ENCODE assay signal across 8 cellular contexts in the genomic region with DNA sequence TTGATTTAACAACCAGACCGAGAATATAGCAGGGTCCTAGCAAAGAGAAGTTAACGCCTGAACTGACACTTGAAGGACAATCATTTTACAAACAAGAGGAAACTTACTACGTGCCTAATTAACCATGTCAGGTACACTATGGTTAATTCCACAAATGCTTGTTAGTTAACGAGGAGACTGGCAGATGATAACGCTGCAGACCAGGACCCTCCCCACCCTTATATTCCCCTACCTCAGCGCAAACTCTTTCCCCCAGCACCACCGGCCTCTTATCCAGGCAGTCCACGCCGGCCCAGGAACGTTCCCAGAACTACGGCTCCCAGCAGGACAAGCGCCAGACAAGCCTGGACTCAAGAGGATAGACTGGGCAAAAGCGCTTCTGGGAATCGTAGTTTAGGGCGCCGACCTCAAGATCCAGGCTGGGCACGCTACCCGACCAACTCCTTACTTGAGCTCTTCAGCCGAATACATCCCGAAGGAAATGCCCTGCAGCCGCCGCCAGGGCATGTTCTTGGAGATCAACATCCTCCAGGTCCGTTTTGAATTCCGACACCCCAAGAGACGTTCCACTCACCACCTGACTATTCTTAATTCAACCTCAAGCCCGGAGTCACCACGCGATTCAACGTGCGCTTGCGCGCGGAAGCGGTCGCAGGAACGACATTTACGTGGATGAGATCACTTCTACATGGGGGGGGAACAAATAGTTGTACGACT. TPM values are rescaled to one million over a fixed set of nuclear protein-coding genes. Genes with fewer than 3 reads are reported as not detected.
A peak's percentile ranks its signal among the peaks of the same experiment; 100 is the strongest.
DNase-seq lines count a peak whose midpoint lies in the region; ATAC-seq and TF ChIP-seq lines count a peak whose summit lies in the region.

A gene (minus strand): TSS at position 635 of the 717 bp plus-strand sequence. CDS start 110 bp downstream, at position 525.

- no peak within 1 kb of the TSS for H3K23ac ChIP-seq in H9 (ENCODE audit: insufficient read length, low read depth, low read length)

- H4K20me1 ChIP-seq in H9 (ENCODE audit: control insufficient read depth, insufficient read depth, insufficient read length) (no peaks in the 10 kb centered on the region), neural cell (ENCODE audit: insufficient read depth) (no peaks in the 10 kb centered on the region)

- no peak within 1 kb of the TSS for H3T11ph ChIP-seq in H9 (ENCODE audit: low read length)

- H2BK20ac ChIP-seq in H9 (ENCODE audit: low read depth, low read length, poor library complexity, severe bottlenecking) = no peak within 1 kb of the TSS

- no CpG with 5 or more reads among the region's 38 CpGs for whole genome bisulfite sequencing in H9 (ENCODE audit: extremely low coverage, insufficient read length, low lambda C conversion rate)

- peak within 1 kb of the TSS; percentile 46 for H3K18ac ChIP-seq in H9 (ENCODE audit: insufficient read length, low read depth, low read length)

- H2BK12ac ChIP-seq in H9 (ENCODE audit: insufficient read length, low read depth, low read length) = no peak within 1 kb of the TSS

- H3K4me1 ChIP-seq in H9 (ENCODE audit: insufficient read depth, low read length) = no peaks in the 10 kb centered on the region

- no peak within 1 kb of the TSS for H4K91ac ChIP-seq in H9 (ENCODE audit: insufficient read length, low read depth, low read length)

- H3K79me2 ChIP-seq in H9 (ENCODE audit: insufficient read depth, low read length) (peaks cover 46% of the 10 kb centered on the region; the same call in 1 of the 2 replicates), neural cell (replicated peaks; ENCODE audit: insufficient read depth, low read length) (peaks cover 57% of the 10 kb centered on the region)

- H3K4me1 Mint-ChIP-seq in H9 = peaks cover 22 to 23% of the 10 kb centered on the region in 2 experiments
- H3K4me1 Mint-ChIP-seq in stimulated activated naive CD8-positive, alpha-beta T cell treated with anti-CD3 and anti-CD28 coated beads, Interleukin-15, amount 100 ng/mL, for 72 hours = peaks cover 70% of the 10 kb centered on the region

- no peak within 1 kb of the TSS for H2BK120ac ChIP-seq in H9 (ENCODE audit: low read depth, low read length, poor library complexity, severe bottlenecking)

- no peak within 1 kb of the TSS for H2BK5ac ChIP-seq in H9 (ENCODE audit: insufficient read length, low read length)

- H2AFZ ChIP-seq in H9 (ENCODE audit: low read length) (no peak within 1 kb of the TSS), neural cell (ENCODE audit: low read depth, low read length) (peak within 1 kb of the TSS; percentile 95)

- no peak within 1 kb of the TSS for H3K4ac ChIP-seq in H9 (ENCODE audit: low read depth, low read length)

- H3K79me1 ChIP-seq in H9 (ENCODE audit: insufficient read depth, low read depth, low read length, poor library complexity, severe bottlenecking) = peaks cover 7% of the 10 kb centered on the region

- H3K27ac ChIP-seq in H9 (ENCODE audit: insufficient read length, low read depth, low read length) = peak within 1 kb of the TSS; percentile 6
- peak within 1 kb of the TSS; percentile 69 for H3K27ac ChIP-seq in neural cell (ENCODE audit: low read length)

- peak within 1 kb of the TSS; percentile 94 for H3K9ac ChIP-seq in H9 (ENCODE audit: extremely low read depth, insufficient read length, low read length)
- H3K9ac ChIP-seq in neural cell (ENCODE audit: low read length) = peak within 1 kb of the TSS; percentile 88

- H4K8ac ChIP-seq in H9 (replicated peaks; ENCODE audit: insufficient read length, low read depth, low read length) = no peak within 1 kb of the TSS

- peaks cover 6% of the 10 kb centered on the region for H3K23me2 ChIP-seq in H9 (ENCODE audit: insufficient read length, low read depth, low read length, poor library complexity, severe bottlenecking)

- H3F3A ChIP-seq in neural cell (ENCODE audit: insufficient read depth, low read length, poor library complexity, severe bottlenecking) = no peaks in the 10 kb centered on the region

- H3K4me2 ChIP-seq in H9 (ENCODE audit: insufficient read depth, insufficient read length, low read length) = peak within 1 kb of the TSS; percentile 92
- peak within 1 kb of the TSS; percentile 99 for H3K4me2 ChIP-seq in neural cell (ENCODE audit: low read length)

- peaks cover 20 to 66% (median 58%) of the 10 kb centered on the region in 3 experiments; a peak in 6 of 7 replicates for H3K36me3 Mint-ChIP-seq in H9 (ENCODE audit: insufficient read depth in 1 of 3, low read depth in 3 of 3)

- H3K14ac ChIP-seq in H9 (ENCODE audit: insufficient read depth, low read length) = peak within 1 kb of the TSS; percentile 86

- peak within 1 kb of the TSS; percentile 99 to 100 (median 100) for H3K27ac Mint-ChIP-seq in H9
- peak within 1 kb of the TSS; percentile 100 for H3K27ac Mint-ChIP-seq in stimulated activated naive CD8-positive, alpha-beta T cell treated with anti-CD3 and anti-CD28 coated beads, Interleukin-15, amount 100 ng/mL, for 72 hours

- TF ChIP-seq EP300 in neural cell (conservative IDR thresholded peaks at IDR 0.05; ENCODE audit: poor library complexity, severe bottlenecking) = no peak

- TF ChIP-seq RAD21 in neural cell (conservative IDR thresholded peaks at IDR 0.05) = no peak

- DNase-seq in EH (ENCODE audit: low read depth) (peak; percentile 95), H9 (peak; percentile 93), M059J (ENCODE audit: low read depth) (peak; percentile 93), SIG-M5 (lab: John Stamatoyannopoulos, UW) (peak; percentile 85), fibroblast of villous mesenchyme (ENCODE audit: low read depth) (peak; percentile 96)
- DNase-seq in activated effector memory CD4-positive, alpha-beta T cell treated with anti-CD3 and anti-CD28 coated beads, Interleukin-2, amount 50 U/mL, for 16 hours = peak; percentile 94
- peak; percentile 85 to 89 for DNase-seq in stimulated activated naive CD8-positive, alpha-beta T cell treated with anti-CD3 and anti-CD28 coated beads, Interleukin-15, amount 100 ng/mL, for 72 hours

- H3K9me3 ChIP-seq in H9 (ENCODE audit: control insufficient read depth, low read depth, low read length) (no peaks in the 10 kb centered on the region), neural cell (ENCODE audit: low read length) (no peaks in the 10 kb centered on the region)

- H2BK15ac ChIP-seq in H9 (ENCODE audit: low read depth, low read length) = no peak within 1 kb of the TSS

- no peaks in the 10 kb centered on the region for H3K9me2 ChIP-seq in neural cell (ENCODE audit: insufficient read depth, low read length)

- H3K4me3 ChIP-seq in fibroblast of villous mesenchyme (ENCODE audit: low read depth, low read length) (peak within 1 kb of the TSS; percentile 80), neural cell (ENCODE audit: low read length) (peak within 1 kb of the TSS; percentile 85)

- H3K36me3 ChIP-seq in neural cell (ENCODE audit: insufficient read depth, low read length) = no peaks in the 10 kb centered on the region

- H4K5ac ChIP-seq in H9 (ENCODE audit: insufficient read length, low read depth, low read length) = peak within 1 kb of the TSS; percentile 46

- ATAC-seq in stimulated activated naive CD8-positive, alpha-beta T cell treated with anti-CD3 and anti-CD28 coated beads, Interleukin-15, amount 100 ng/mL, for 72 hours = peak; percentile 93

- TF ChIP-seq CTCF in H9 (conservative IDR thresholded peaks at IDR 0.05) = peak; percentile 21; the same call in 2 of the 3 replicates
- TF ChIP-seq CTCF in fibroblast of villous mesenchyme (IDR thresholded peaks at IDR 0.05; ENCODE audit: insufficient read depth, low read depth, low read length) = peak; percentile 21
- TF ChIP-seq CTCF in neural cell (IDR thresholded peaks at IDR 0.05; ENCODE audit: poor library complexity, severe bottlenecking) = peak; percentile 23

- no peak within 1 kb of the TSS for H3K56ac ChIP-seq in H9 (ENCODE audit: insufficient read length, low read depth, low read length)

- H3K4me3 Mint-ChIP-seq in H9 = peak within 1 kb of the TSS; percentile 91 to 95
- peak within 1 kb of the TSS; percentile 92 to 96 for H3K4me3 Mint-ChIP-seq in stimulated activated naive CD8-positive, alpha-beta T cell treated with anti-CD3 and anti-CD28 coated beads, Interleukin-15, amount 100 ng/mL, for 72 hours

- H3K27me3 ChIP-seq in H9 (ENCODE audit: insufficient read depth, low read length) (no peaks in the 10 kb centered on the region), neural cell (ENCODE audit: insufficient read depth, low read depth, low read length) (no peaks in the 10 kb centered on the region)

- no peak within 1 kb of the TSS for H2AK5ac ChIP-seq in H9 (ENCODE audit: insufficient read length, low read length)

- no peaks in the 10 kb centered on the region for H3K27me3 Mint-ChIP-seq in H9 (ENCODE audit: low read depth)
- no peaks in the 10 kb centered on the region for H3K27me3 Mint-ChIP-seq in stimulated activated naive CD8-positive, alpha-beta T cell treated with anti-CD3 and anti-CD28 coated beads, Interleukin-15, amount 100 ng/mL, for 72 hours

- H3K9me3 Mint-ChIP-seq in H9 = no peaks in the 10 kb centered on the region
- no peaks in the 10 kb centered on the region for H3K9me3 Mint-ChIP-seq in stimulated activated naive CD8-positive, alpha-beta T cell treated with anti-CD3 and anti-CD28 coated beads, Interleukin-15, amount 100 ng/mL, for 72 hours

TF ChIP-seq in neural cell, 6 proteins besides CTCF, POLR2A, EP300 and RAD21:
- TF ChIP-seq TAF1 (IDR thresholded peaks at IDR 0.05; ENCODE audit: low read depth) (no peak), MXI1 (conservative IDR thresholded peaks at IDR 0.05; ENCODE audit: poor library complexity, severe bottlenecking) (peak; percentile 96), SMC3 (conservative IDR thresholded peaks at IDR 0.05; ENCODE audit: poor library complexity) (no peak)

RNA-seq across cellular contexts. Expression of the gene that starts here (rescaled TPM):
- total RNA-seq in H9 (2021) (54.6 and 62.7 TPM in 2 replicates), fibroblast of villous mesenchyme (23.8 and 33.7 TPM in 2 replicates)
- total RNA-seq in M059J (2014; rRNA removed; shearing (Covaris generic)) = 18.1 and 18.6 TPM in 2 replicates
- polyA plus RNA-seq in neural cell = 5.4 and 9.2 TPM in 2 replicates
- 17.5 and 22.2 TPM in 2 replicates for polyA minus RNA-seq in neural cell

Comparison
In these comparisons a context has a peak if more than half of its experiments do, and no peak if none do; other contexts are left out.
1. Peak in every context shown above with its lines: DNase-seq, ATAC-seq, H3K4me3 ChIP-seq and H3K27ac ChIP-seq.